ENCODE assay signal across 1 cellular context in the genomic region with DNA sequence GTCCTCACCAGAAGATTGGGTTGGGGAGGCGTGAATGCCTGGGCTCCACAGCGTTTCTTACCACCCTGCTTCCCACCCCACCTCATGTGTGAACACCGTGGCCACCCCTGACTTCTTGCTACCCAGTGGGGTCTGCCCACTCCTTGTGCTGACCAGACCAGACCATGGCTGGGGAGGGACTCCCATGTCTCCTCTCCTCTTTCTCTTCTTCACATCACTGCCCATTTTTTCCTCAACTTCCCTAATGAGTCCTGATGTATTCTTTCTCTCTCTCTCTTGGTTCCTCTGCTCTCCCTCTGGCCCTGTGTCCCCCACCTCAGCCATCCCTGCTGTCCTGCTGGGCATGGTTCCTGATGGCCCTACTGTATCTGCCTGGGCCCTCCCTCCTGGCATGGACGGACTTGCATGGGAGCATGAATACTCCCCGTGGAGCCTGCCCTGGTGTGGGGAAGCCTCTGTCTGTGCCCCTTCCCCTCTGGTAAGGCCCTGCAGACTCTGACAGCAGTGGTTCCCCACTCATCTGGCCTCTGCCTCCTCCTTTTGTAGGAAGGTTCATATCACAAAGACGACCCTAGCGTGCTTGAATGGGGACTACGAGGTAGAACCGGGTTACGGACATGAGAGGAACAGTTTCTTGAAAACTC.
TF ChIP-seq lines count a peak whose summit lies in the region.

No MANE protein-coding gene starts in this region.

TF ChIP-seq in GM23338, 12 proteins besides CTCF, POLR2A, EP300 and RAD21 (continued from another document):
- TF ChIP-seq, protein P1, sequence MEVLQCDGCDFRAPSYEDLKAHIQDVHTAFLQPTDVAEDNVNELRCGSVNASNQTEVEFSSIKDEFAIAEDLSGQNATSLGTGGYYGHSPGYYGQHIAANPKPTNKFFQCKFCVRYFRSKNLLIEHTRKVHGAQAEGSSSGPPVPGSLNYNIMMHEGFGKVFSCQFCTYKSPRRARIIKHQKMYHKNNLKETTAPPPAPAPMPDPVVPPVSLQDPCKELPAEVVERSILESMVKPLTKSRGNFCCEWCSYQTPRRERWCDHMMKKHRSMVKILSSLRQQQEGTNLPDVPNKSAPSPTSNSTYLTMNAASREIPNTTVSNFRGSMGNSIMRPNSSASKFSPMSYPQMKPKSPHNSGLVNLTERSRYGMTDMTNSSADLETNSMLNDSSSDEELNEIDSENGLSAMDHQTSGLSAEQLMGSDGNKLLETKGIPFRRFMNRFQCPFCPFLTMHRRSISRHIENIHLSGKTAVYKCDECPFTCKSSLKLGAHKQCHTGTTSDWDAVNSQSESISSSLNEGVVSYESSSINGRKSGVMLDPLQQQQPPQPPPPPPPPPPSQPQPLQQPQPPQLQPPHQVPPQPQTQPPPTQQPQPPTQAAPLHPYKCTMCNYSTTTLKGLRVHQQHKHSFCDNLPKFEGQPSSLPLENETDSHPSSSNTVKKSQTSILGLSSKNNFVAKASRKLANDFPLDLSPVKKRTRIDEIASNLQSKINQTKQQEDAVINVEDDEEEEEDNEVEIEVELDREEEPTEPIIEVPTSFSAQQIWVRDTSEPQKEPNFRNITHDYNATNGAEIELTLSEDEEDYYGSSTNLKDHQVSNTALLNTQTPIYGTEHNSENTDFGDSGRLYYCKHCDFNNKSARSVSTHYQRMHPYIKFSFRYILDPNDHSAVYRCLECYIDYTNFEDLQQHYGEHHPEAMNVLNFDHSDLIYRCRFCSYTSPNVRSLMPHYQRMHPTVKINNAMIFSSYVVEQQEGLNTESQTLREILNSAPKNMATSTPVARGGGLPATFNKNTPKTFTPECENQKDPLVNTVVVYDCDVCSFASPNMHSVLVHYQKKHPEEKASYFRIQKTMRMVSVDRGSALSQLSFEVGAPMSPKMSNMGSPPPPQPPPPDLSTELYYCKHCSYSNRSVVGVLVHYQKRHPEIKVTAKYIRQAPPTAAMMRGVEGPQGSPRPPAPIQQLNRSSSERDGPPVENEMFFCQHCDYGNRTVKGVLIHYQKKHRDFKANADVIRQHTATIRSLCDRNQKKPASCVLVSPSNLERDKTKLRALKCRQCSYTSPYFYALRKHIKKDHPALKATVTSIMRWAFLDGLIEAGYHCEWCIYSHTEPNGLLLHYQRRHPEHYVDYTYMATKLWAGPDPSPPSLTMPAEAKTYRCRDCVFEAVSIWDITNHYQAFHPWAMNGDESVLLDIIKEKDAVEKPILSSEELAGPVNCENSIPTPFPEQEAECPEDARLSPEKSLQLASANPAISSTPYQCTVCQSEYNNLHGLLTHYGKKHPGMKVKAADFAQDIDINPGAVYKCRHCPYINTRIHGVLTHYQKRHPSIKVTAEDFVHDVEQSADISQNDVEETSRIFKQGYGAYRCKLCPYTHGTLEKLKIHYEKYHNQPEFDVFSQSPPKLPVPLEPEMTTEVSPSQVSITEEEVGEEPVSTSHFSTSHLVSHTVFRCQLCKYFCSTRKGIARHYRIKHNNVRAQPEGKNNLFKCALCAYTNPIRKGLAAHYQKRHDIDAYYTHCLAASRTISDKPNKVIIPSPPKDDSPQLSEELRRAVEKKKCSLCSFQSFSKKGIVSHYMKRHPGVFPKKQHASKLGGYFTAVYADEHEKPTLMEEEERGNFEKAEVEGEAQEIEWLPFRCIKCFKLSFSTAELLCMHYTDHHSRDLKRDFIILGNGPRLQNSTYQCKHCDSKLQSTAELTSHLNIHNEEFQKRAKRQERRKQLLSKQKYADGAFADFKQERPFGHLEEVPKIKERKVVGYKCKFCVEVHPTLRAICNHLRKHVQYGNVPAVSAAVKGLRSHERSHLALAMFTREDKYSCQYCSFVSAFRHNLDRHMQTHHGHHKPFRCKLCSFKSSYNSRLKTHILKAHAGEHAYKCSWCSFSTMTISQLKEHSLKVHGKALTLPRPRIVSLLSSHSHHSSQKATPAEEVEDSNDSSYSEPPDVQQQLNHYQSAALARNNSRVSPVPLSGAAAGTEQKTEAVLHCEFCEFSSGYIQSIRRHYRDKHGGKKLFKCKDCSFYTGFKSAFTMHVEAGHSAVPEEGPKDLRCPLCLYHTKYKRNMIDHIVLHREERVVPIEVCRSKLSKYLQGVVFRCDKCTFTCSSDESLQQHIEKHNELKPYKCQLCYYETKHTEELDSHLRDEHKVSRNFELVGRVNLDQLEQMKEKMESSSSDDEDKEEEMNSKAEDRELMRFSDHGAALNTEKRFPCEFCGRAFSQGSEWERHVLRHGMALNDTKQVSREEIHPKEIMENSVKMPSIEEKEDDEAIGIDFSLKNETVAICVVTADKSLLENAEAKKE (CRISPR knock-in tag; IDR thresholded peaks at IDR 0.05): no peak
- TF ChIP-seq JUNB (IDR thresholded peaks at IDR 0.05; ENCODE audit: unreplicated experiment) (no peak), ZNF331 (CRISPR knock-in tag; IDR thresholded peaks at IDR 0.05; ENCODE audit: low read depth) (no peak), CREB1 (CRISPR knock-in tag; IDR thresholded peaks at IDR 0.05; ENCODE audit: low read depth) (no peak), EZH2phosphoT487 (IDR thresholded peaks at IDR 0.05; ENCODE audit: unreplicated experiment) (no peak), POLR2AphosphoS5 (IDR thresholded peaks at IDR 0.05; ENCODE audit: low read depth) (no peak)
